In genomic region chr4:189367832-189368231, GRCh38 we compare ENCODE assay signal across 35 cellular contexts.
DNase-seq lines count a peak whose midpoint lies in the region; ATAC-seq, FAIRE-seq and TF ChIP-seq lines count a peak whose summit lies in the region.
"Had no signal": no experiment of that assay in that cellular context is flagged by ENCODE, and none has a peak within 500 bp of the region (broad histone marks: within the 10 kb centered on the region; RNA-seq: fewer than 3 reads in every experiment).

No MANE protein-coding gene starts in this region.

- no peak for ATAC-seq in HepG2
- no peak for ATAC-seq in right lobe of liver
- no peak for ATAC-seq in IMR-90 (ENCODE audit: low read depth)
- ATAC-seq: A549; CD8-positive, alpha-beta T cell had no signal

- WGBS in HepG2 (ENCODE audit: low lambda C conversion rate) = 62% methylated on average over 3 of the region's 3 CpGs
- 78% methylated on average over 3 of the region's 3 CpGs for WGBS in right lobe of liver (ENCODE audit: insufficient coverage, low coverage, low lambda C conversion rate, missing lambda C conversion rate)
- WGBS in IMR-90 (ENCODE audit: extremely low coverage in 2 of 2, insufficient read length in 1 of 2), 2 experiments = 71% methylated on average over 1 of the region's 3 CpGs; no CpG with 5 or more reads in 1 of the 2 experiments

- no peak for TF ChIP-seq EP300 in HepG2 (IDR thresholded peaks at IDR 0.05; ENCODE audit: low read depth in 2 of 2, low read length in 2 of 2)
- TF ChIP-seq EP300 in HepG2 (CRISPR knock-in tag; IDR thresholded peaks at IDR 0.05; ENCODE audit: borderline replicate concordance) = no peak

- no peak overlapping the region for H2AK9ac ChIP-seq in IMR-90 (replicated peaks; ENCODE audit: low read depth, low read length, poor library complexity)

- no peak overlapping the region for H4K91ac ChIP-seq in IMR-90 (ENCODE audit: insufficient read depth, low read depth, low read length)

- H3K23ac ChIP-seq in IMR-90 (ENCODE audit: low read depth, low read length) = no peak overlapping the region

- H3K79me2 ChIP-seq in HepG2 (ENCODE audit: insufficient read depth, low read length) (peaks cover 4% of the 10 kb centered on the region), neural progenitor cell (ENCODE audit: low read depth) (no peaks in the 10 kb centered on the region)

- H3F3A ChIP-seq in neural progenitor cell (ENCODE audit: low read depth) = no peaks in the 10 kb centered on the region

- CTCF ChIA-PET in HepG2 (lab: Yijun Ruan, JAX; ENCODE audit: low intra/inter-chr PET ratio, low total read pairs) = no interaction called here
- CTCF ChIA-PET in IMR-90 (lab: Yijun Ruan, JAX) = interaction anchor here (0.6 kb wide), 1 partner anchor 15 kb away, joined by 5 read pairs; no protein-coding TSS in a partner anchor

- no peak overlapping the region for H3K4ac ChIP-seq in IMR-90 (ENCODE audit: low read depth, low read length)

- H3K27ac Mint-ChIP-seq in neural progenitor cell = no peak overlapping the region
- H3K27ac Mint-ChIP-seq: B cell; CD14-positive monocyte; CD4-positive, alpha-beta memory T cell; CD4-positive, alpha-beta T cell; CD8-positive, alpha-beta memory T cell; CD8-positive, alpha-beta T cell had no signal

- dilution Hi-C loops in IMR-90 (cut with HindIII; ENCODE audit: low sequenced_read_pairs, unreplicated experiment) = no loop called here

- no peak overlapping the region for H2BK120ac ChIP-seq in IMR-90 (ENCODE audit: low read depth, low read length)

- no peaks in the 10 kb centered on the region for H3K36me3 ChIP-seq in HepG2 (replicated peaks in 1 of 2; ENCODE audit: control insufficient read depth in 1 of 2, insufficient read depth in 2 of 2, low read length in 2 of 2)
- no peaks in the 10 kb centered on the region for H3K36me3 ChIP-seq in right lobe of liver
- H3K36me3 ChIP-seq in IMR-90 (ENCODE audit: control insufficient read depth, insufficient read depth, low read length) = no peaks in the 10 kb centered on the region
- no peaks in the 10 kb centered on the region for H3K36me3 ChIP-seq in neural progenitor cell
- H3K36me3 ChIP-seq: BE2C; BLaER1; BLaER1 treated with 17β-estradiol and CSF1 and Interleukin-3, amounts not matched to agents 10 nM and 100 nM had no signal

- BruUV-seq in HepG2 (replicated peaks; lab: Mats Ljungman, UMichigan) = no TSS peak
- BruUV-seq in IMR-90 (replicated peaks; lab: Mats Ljungman, UMichigan) = no TSS peak

- H3K27ac ChIP-seq in HepG2 (ENCODE audit: extremely low read length, insufficient read depth, low read length) (no peak overlapping the region), right lobe of liver (no peak overlapping the region), IMR-90 (ENCODE audit: insufficient read depth, low read length) (no peak overlapping the region), neural progenitor cell (no peak overlapping the region)
- H3K27ac ChIP-seq: 22Rv1; A549; BLaER1; BLaER1 treated with 17β-estradiol and CSF1 and Interleukin-3, amounts not matched to agents 10 nM and 100 nM; C4-2B had no signal

- H3K4me3 ChIP-seq in HepG2 (replicated peaks in 1 of 3; ENCODE audit: insufficient read depth in 1 of 3, low read depth in 2 of 3, low read length in 3 of 3) (no peak overlapping the region), right lobe of liver (no peak overlapping the region), IMR-90 (ENCODE audit: insufficient read depth, low read depth, low read length) (no peak overlapping the region), neural progenitor cell (no peak overlapping the region)
- H3K4me3 ChIP-seq: A549; BLaER1; BLaER1 treated with 17β-estradiol and CSF1 and Interleukin-3, amounts not matched to agents 10 nM and 100 nM had no signal

- no peaks in the 10 kb centered on the region for H3K79me1 ChIP-seq in IMR-90 (ENCODE audit: low read depth in 1 of 2, low read length in 2 of 2)

- H3K14ac ChIP-seq in IMR-90 (replicated peaks; ENCODE audit: low read depth, low read length) = no peak overlapping the region

- no peak overlapping the region for H4K8ac ChIP-seq in IMR-90 (ENCODE audit: low read depth in 2 of 2, low read length in 2 of 2)

- TF ChIP-seq CTCF in HepG2 (CRISPR knock-in tag; IDR thresholded peaks at IDR 0.05) (no peak), right lobe of liver (IDR thresholded peaks at IDR 0.05) (no peak), IMR-90 (conservative IDR thresholded peaks at IDR 0.05; ENCODE audit: low read depth, low read length) (no peak), neural progenitor cell (IDR thresholded peaks at IDR 0.05) (no peak)

- no peaks in the 10 kb centered on the region for H3K36me3 Mint-ChIP-seq in neural progenitor cell
- H3K36me3 Mint-ChIP-seq: CD14-positive monocyte; CD4-positive, alpha-beta memory T cell; CD4-positive, CD25-positive, alpha-beta regulatory T cell; CD8-positive, alpha-beta memory T cell; CD8-positive, alpha-beta T cell had no signal

- FAIRE-seq in HepG2 (lab: Jason Lieb, UNC) = no peak
- FAIRE-seq: A204.1, A549, D721Med had no signal

- intact Hi-C loops in HepG2 (cut with micrococcal nuclease; ENCODE audit: unreplicated experiment) = no loop called here
- intact Hi-C loops in right lobe of liver (cut with DNase I) = no loop called here
- intact Hi-C loops in IMR-90 (cut with micrococcal nuclease) = loop anchor here (2.0 to 5.0 kb wide), 2 partner anchors 51 to 67 kb away; no protein-coding TSS in a partner anchor

- no peaks in the 10 kb centered on the region for H3K9me3 ChIP-seq in HepG2 (ENCODE audit: low read length)
- no peaks in the 10 kb centered on the region for H3K9me3 ChIP-seq in right lobe of liver
- peaks cover 25% of the 10 kb centered on the region for H3K9me3 ChIP-seq in IMR-90 (ENCODE audit: control insufficient read depth, insufficient read depth, low read length)
- no peaks in the 10 kb centered on the region for H3K9me3 ChIP-seq in neural progenitor cell (ENCODE audit: low read depth)
- H3K9me3 ChIP-seq: A549, BE2C, BLaER1, Caco-2 had no signal

- POLR2A ChIA-PET in HepG2 (lab: Yijun Ruan, JAX) (no interaction called here), IMR-90 (lab: Charles Lee; ENCODE audit: unreplicated experiment) (no interaction called here)

- H3K4me1 ChIP-seq in HepG2 (ENCODE audit: insufficient read depth, low read length) = no peaks in the 10 kb centered on the region
- H3K4me1 ChIP-seq in right lobe of liver = no peaks in the 10 kb centered on the region
- no peaks in the 10 kb centered on the region for H3K4me1 ChIP-seq in IMR-90 (ENCODE audit: control insufficient read depth, insufficient read depth, low read length)
- H3K4me1 ChIP-seq in neural progenitor cell = no peaks in the 10 kb centered on the region
- H3K4me1 ChIP-seq: A549, BE2C, Caco-2 had no signal

- H3K4me3 Mint-ChIP-seq in neural progenitor cell = no peak overlapping the region
- H3K4me3 Mint-ChIP-seq: B cell; CD14-positive monocyte; CD4-positive, alpha-beta memory T cell; CD4-positive, alpha-beta T cell; CD4-positive, CD25-positive, alpha-beta regulatory T cell; CD8-positive, alpha-beta memory T cell; CD8-positive, alpha-beta T cell had no signal

- H2BK5ac ChIP-seq in IMR-90 (ENCODE audit: low read depth, low read length, poor library complexity, severe bottlenecking) = no peak overlapping the region

- TF ChIP-seq POLR2A in HepG2 (IDR thresholded peaks at IDR 0.05; ENCODE audit: insufficient read depth in 1 of 2, low read depth in 2 of 2, low read length in 2 of 2) (no peak), right lobe of liver (IDR thresholded peaks at IDR 0.05) (no peak), IMR-90 (IDR thresholded peaks at IDR 0.05; ENCODE audit: low read depth, low read length) (no peak)

- no peak overlapping the region for H3K56ac ChIP-seq in IMR-90 (ENCODE audit: extremely low read depth, insufficient read depth, low read length)

- H2AK5ac ChIP-seq in IMR-90 (ENCODE audit: low read depth, low read length) = no peak overlapping the region

- H3K4me2 ChIP-seq in HepG2 (ENCODE audit: low read depth, low read length) (no peak overlapping the region), IMR-90 (ENCODE audit: low read depth, low read length) (no peak overlapping the region), neural progenitor cell (no peak overlapping the region)
- H3K4me2 ChIP-seq: A549; BLaER1; BLaER1 treated with 17β-estradiol and CSF1 and Interleukin-3, amounts not matched to agents 10 nM and 100 nM had no signal

- no peaks in the 10 kb centered on the region for H3K9me1 ChIP-seq in IMR-90 (ENCODE audit: insufficient read depth, low read length)

- H2AFZ ChIP-seq in HepG2 (ENCODE audit: low read length) = no peak overlapping the region
- H2AFZ ChIP-seq in IMR-90 (replicated peaks; ENCODE audit: low read length, poor library complexity) = no peak overlapping the region
- H2AFZ ChIP-seq in neural progenitor cell (replicated peaks) = peak overlapping the region; percentile 0

- no peak overlapping the region for H3K18ac ChIP-seq in IMR-90 (ENCODE audit: low read depth, low read length)

- DNase-seq in HepG2 (ENCODE audit: low spot score) (no peak), right lobe of liver (no peak), IMR-90 (no peak), neural progenitor cell (ENCODE audit: low spot score) (no peak), T-helper 2 cell (no peak), NCI-H2029 (lab: John Stamatoyannopoulos, UW) (no peak)
- DNase-seq: 8988T; ACHN; AML-193; BE2C; C1 segment of cervical spinal cord; Caco-2; Calu3; CD4-positive, alpha-beta memory T cell; CD4-positive, alpha-beta T cell; CD4-positive, CD25-positive, alpha-beta regulatory T cell; CD8-positive, alpha-beta memory T cell; CD8-positive, alpha-beta T cell; COR-L47; DMS 273 treated with DMSO at 0.1 percent for 48 hours; DMS153; DMS53; DMS79; DMS79 treated with DMSO at 0.1 percent for 48 hours; DND-41; EL had no signal

- no peak overlapping the region for H2BK15ac ChIP-seq in IMR-90 (ENCODE audit: low read depth, low read length)

- H3K4me1 Mint-ChIP-seq in neural progenitor cell = no peaks in the 10 kb centered on the region
- H3K4me1 Mint-ChIP-seq: B cell; CD14-positive monocyte; CD4-positive, alpha-beta memory T cell; CD4-positive, CD25-positive, alpha-beta regulatory T cell; CD8-positive, alpha-beta memory T cell had no signal

- H3K9ac ChIP-seq in HepG2 (ENCODE audit: insufficient read depth, low read depth, low read length) (no peak overlapping the region), IMR-90 (ENCODE audit: low read depth, low read length) (no peak overlapping the region), neural progenitor cell (no peak overlapping the region)
- H3K9ac ChIP-seq: BLaER1; BLaER1 treated with 17β-estradiol and CSF1 and Interleukin-3, amounts not matched to agents 10 nM and 100 nM had no signal

- TF ChIP-seq RAD21 in HepG2 (CRISPR knock-in tag; IDR thresholded peaks at IDR 0.05) (no peak), IMR-90 (IDR thresholded peaks at IDR 0.05; ENCODE audit: low read length) (no peak)

- H2BK20ac ChIP-seq in IMR-90 (ENCODE audit: low read depth, low read length) = no peak overlapping the region

- no peaks in the 10 kb centered on the region; a peak in 1 of 5 replicates for H3K27me3 ChIP-seq in HepG2 (ENCODE audit: control insufficient read depth in 1 of 2, insufficient read depth in 2 of 2, low read length in 2 of 2)
- no peaks in the 10 kb centered on the region for H3K27me3 ChIP-seq in right lobe of liver
- H3K27me3 ChIP-seq in IMR-90 (ENCODE audit: control insufficient read depth, insufficient read depth, low read length) = no peaks in the 10 kb centered on the region
- H3K27me3 ChIP-seq in neural progenitor cell = no peaks in the 10 kb centered on the region
- H3K27me3 ChIP-seq: BE2C; BLaER1; BLaER1 treated with 17β-estradiol and CSF1 and Interleukin-3, amounts not matched to agents 10 nM and 100 nM had no signal

- H3K9me3 Mint-ChIP-seq in neural progenitor cell = peaks cover 21% of the 10 kb centered on the region
- H3K9me3 Mint-ChIP-seq: CD4-positive, alpha-beta T cell had no signal

- in situ Hi-C loops in HepG2 (cut with HindIII; ENCODE audit: extremely low pct_ligation_motif_present, low pct_unique_long_range_greater_than_20kb) (no loop called here), IMR-90 (cut with MboI; ENCODE audit: low sequenced_read_pairs) (no loop called here)

- H4K5ac ChIP-seq in IMR-90 (ENCODE audit: low read depth, low read length) = no peak overlapping the region

- H3K27me3 Mint-ChIP-seq in neural progenitor cell (ENCODE audit: insufficient read depth, low read depth) = peaks cover 2% of the 10 kb centered on the region
- H3K27me3 Mint-ChIP-seq: B cell; CD4-positive, alpha-beta memory T cell; CD4-positive, alpha-beta T cell; CD4-positive, CD25-positive, alpha-beta regulatory T cell; CD8-positive, alpha-beta memory T cell had no signal

- H4K20me1 ChIP-seq in HepG2 (ENCODE audit: insufficient read depth, low read length) (no peaks in the 10 kb centered on the region), IMR-90 (ENCODE audit: insufficient read depth, low read length) (no peaks in the 10 kb centered on the region), neural progenitor cell (ENCODE audit: low read depth) (no peaks in the 10 kb centered on the region)
- H4K20me1 ChIP-seq: BLaER1; BLaER1 treated with 17β-estradiol and CSF1 and Interleukin-3, amounts not matched to agents 10 nM and 100 nM had no signal
